In genomic region chr13:25971499-25972145, GRCh38 we compare ENCODE assay signal across 10 cellular contexts.
DNase-seq lines count a peak whose midpoint lies in the region; ATAC-seq and TF ChIP-seq lines count a peak whose summit lies in the region.
"Had no signal": no experiment of that assay in that cellular context is flagged by ENCODE, and none has a peak within 500 bp of the region (broad histone marks: within the 10 kb centered on the region; RNA-seq: fewer than 3 reads in every experiment).

No MANE protein-coding gene starts in this region.

- H3K9me3 Mint-ChIP-seq in natural killer cell treated with Interleukin-12 subunit alpha and Interleukin-12 subunit beta and Interleukin-15 and Interleukin-18, amount 100 ng/mL, for 72 hours = no peaks in the 10 kb centered on the region
- no peaks in the 10 kb centered on the region for H3K9me3 Mint-ChIP-seq in MCF 10A (ENCODE audit: unreplicated experiment)
- H3K9me3 Mint-ChIP-seq: dendritic cell treated with granulocyte-macrophage colony-stimulating factor and Interleukin-4, amounts not matched to agents 40 ng/mL and 50 ng/mL, for 4 days had no signal

- no peak overlapping the region for H3K4me2 ChIP-seq in OCI-LY7 (ENCODE audit: low read length)

- BruUV-seq in OCI-LY7 (replicated peaks; lab: Mats Ljungman, UMichigan) = no TSS peak
- BruUV-seq in MCF 10A (replicated peaks; lab: Mats Ljungman, UMichigan) = no TSS peak

- DNase-seq in NCI-H748 treated with DMSO at 0.1 percent for 48 hours (lab: John Stamatoyannopoulos, UW) = peak; percentile 28
- DNase-seq in activated T-helper 9 cell treated with anti-CD3 and anti-CD28 coated beads, Interleukin-2, amount 50 U/mL, for 16 hours (ENCODE audit: low read depth) = peak; percentile 26
- no peak for DNase-seq in natural killer cell treated with Interleukin-12 subunit alpha and Interleukin-12 subunit beta and Interleukin-15 and Interleukin-18, amount 100 ng/mL, for 72 hours (ENCODE audit: low spot score)
- DNase-seq in OCI-LY7 (ENCODE audit: low spot score) = no peak
- DNase-seq in foreskin melanocyte = no peak
- no peak for DNase-seq in MCF 10A (ENCODE audit: unreplicated experiment)
- DNase-seq: GF-D8, NCI-H1436 had no signal

- H3K4me1 ChIP-seq in HUES48 (ENCODE audit: control insufficient read depth, insufficient read depth, low read length) (peaks cover 51% of the 10 kb centered on the region), OCI-LY7 (ENCODE audit: insufficient read depth, low read length, poor library complexity, severe bottlenecking) (no peaks in the 10 kb centered on the region)

- H3K27ac ChIP-seq in HUES48 (ENCODE audit: low read depth, low read length) (peak overlapping the region; percentile 65), OCI-LY7 (ENCODE audit: low read depth, low read length, poor library complexity, severe bottlenecking) (no peak overlapping the region)

- no peaks in the 10 kb centered on the region for H4K20me1 ChIP-seq in OCI-LY7 (ENCODE audit: insufficient read depth, low read length)

- H3K27me3 Mint-ChIP-seq in natural killer cell treated with Interleukin-12 subunit alpha and Interleukin-12 subunit beta and Interleukin-15 and Interleukin-18, amount 100 ng/mL, for 72 hours = peaks cover 0 to 19% of the 10 kb centered on the region in 2 donors
- no peaks in the 10 kb centered on the region for H3K27me3 Mint-ChIP-seq in MCF 10A (ENCODE audit: insufficient read depth, unreplicated experiment)

- TF ChIP-seq CTCF in OCI-LY7 (conservative IDR thresholded peaks at IDR 0.05; ENCODE audit: low read length) = no peak
- no peak for TF ChIP-seq CTCF in MCF 10A (IDR thresholded peaks at IDR 0.05; ENCODE audit: unreplicated experiment)

- CTCF ChIA-PET in OCI-LY7 (lab: Charles Lee; ENCODE audit: unreplicated experiment) (no interaction called here), MCF 10A (lab: Yijun Ruan, JAX) (interaction anchor here (0.6 kb wide), 1 partner anchor 142 kb away, joined by 3 read pairs; no protein-coding TSS in a partner anchor)

- POLR2A ChIA-PET in OCI-LY7 (lab: Charles Lee) = no interaction called here
- POLR2A ChIA-PET in MCF 10A (lab: Yijun Ruan, JAX) = no interaction called here

- no peaks in the 10 kb centered on the region for H3K79me2 ChIP-seq in OCI-LY7 (ENCODE audit: insufficient read depth, low read depth, low read length)

- no peak overlapping the region for H3K4me3 Mint-ChIP-seq in natural killer cell treated with Interleukin-12 subunit alpha and Interleukin-12 subunit beta and Interleukin-15 and Interleukin-18, amount 100 ng/mL, for 72 hours
- H3K4me3 Mint-ChIP-seq in MCF 10A (ENCODE audit: unreplicated experiment) = no peak overlapping the region
- H3K4me3 Mint-ChIP-seq: dendritic cell treated with granulocyte-macrophage colony-stimulating factor and Interleukin-4, amounts not matched to agents 40 ng/mL and 50 ng/mL, for 4 days had no signal

- H3K27me3 ChIP-seq in HUES48 (ENCODE audit: control insufficient read depth, insufficient read depth, low read length) = peaks cover 22% of the 10 kb centered on the region

- H3K36me3 Mint-ChIP-seq in natural killer cell treated with Interleukin-12 subunit alpha and Interleukin-12 subunit beta and Interleukin-15 and Interleukin-18, amount 100 ng/mL, for 72 hours = no peaks in the 10 kb centered on the region
- no peaks in the 10 kb centered on the region for H3K36me3 Mint-ChIP-seq in MCF 10A (ENCODE audit: insufficient read depth, unreplicated experiment)

- H3K36me3 ChIP-seq in HUES48 (ENCODE audit: control insufficient read depth, insufficient read depth, low read length) = no peaks in the 10 kb centered on the region
- H3K36me3 ChIP-seq in OCI-LY7 (ENCODE audit: insufficient read depth, low read length) = no peaks in the 10 kb centered on the region

- intact Hi-C loops in OCI-LY7 (cut with micrococcal nuclease; ENCODE audit: unreplicated experiment) (no loop called here), MCF 10A (cut with micrococcal nuclease) (no loop called here)

- no peak overlapping the region for H2AFZ ChIP-seq in OCI-LY7 (ENCODE audit: low read length)

- ATAC-seq in natural killer cell treated with Interleukin-12 subunit alpha and Interleukin-12 subunit beta and Interleukin-15 and Interleukin-18, amount 100 ng/mL, for 72 hours = peak; percentile 22 to 58

- H3K4me3 ChIP-seq in HUES48 (ENCODE audit: low read depth, low read length) (no peak overlapping the region), OCI-LY7 (ENCODE audit: low read depth, low read length, poor library complexity, severe bottlenecking) (no peak overlapping the region)

- peaks cover 4 to 6% of the 10 kb centered on the region in 2 donors for H3K4me1 Mint-ChIP-seq in natural killer cell treated with Interleukin-12 subunit alpha and Interleukin-12 subunit beta and Interleukin-15 and Interleukin-18, amount 100 ng/mL, for 72 hours (ENCODE audit: low read depth in 2 of 2)
- H3K4me1 Mint-ChIP-seq in MCF 10A (ENCODE audit: insufficient read depth, unreplicated experiment) = no peaks in the 10 kb centered on the region

- H3K27ac Mint-ChIP-seq in natural killer cell treated with Interleukin-12 subunit alpha and Interleukin-12 subunit beta and Interleukin-15 and Interleukin-18, amount 100 ng/mL, for 72 hours = no peak overlapping the region
- no peak overlapping the region for H3K27ac Mint-ChIP-seq in MCF 10A (ENCODE audit: low read depth, unreplicated experiment)
- H3K27ac Mint-ChIP-seq: dendritic cell treated with granulocyte-macrophage colony-stimulating factor and Interleukin-4, amounts not matched to agents 40 ng/mL and 50 ng/mL, for 4 days had no signal

- no peak overlapping the region for H3K9ac ChIP-seq in HUES48 (ENCODE audit: low read depth, low read length)

- H3K9me2 ChIP-seq in OCI-LY7 (ENCODE audit: insufficient read depth, low read length) = no peaks in the 10 kb centered on the region

- H3K9me3 ChIP-seq in HUES48 (ENCODE audit: control insufficient read depth, insufficient read depth, low read length) (no peaks in the 10 kb centered on the region), OCI-LY7 (ENCODE audit: low read length) (no peaks in the 10 kb centered on the region)

Comparison
In these comparisons a context has a peak if more than half of its experiments do, and no peak if none do; other contexts are left out.
1. DNase-seq: peak in NCI-H748 treated with DMSO at 0.1 percent for 48 hours (single experiment) and activated T-helper 9 cell treated with anti-CD3 and anti-CD28 coated beads, Interleukin-2, amount 50 U/mL, for 16 hours (single experiment); none in natural killer cell treated with Interleukin-12 subunit alpha and Interleukin-12 subunit beta and Interleukin-15 and Interleukin-18, amount 100 ng/mL, for 72 hours (single experiment), OCI-LY7 (single experiment), foreskin melanocyte (single experiment) and MCF 10A (single experiment).